10 cellular contexts compared by ENCODE assay signal in the genomic region with DNA sequence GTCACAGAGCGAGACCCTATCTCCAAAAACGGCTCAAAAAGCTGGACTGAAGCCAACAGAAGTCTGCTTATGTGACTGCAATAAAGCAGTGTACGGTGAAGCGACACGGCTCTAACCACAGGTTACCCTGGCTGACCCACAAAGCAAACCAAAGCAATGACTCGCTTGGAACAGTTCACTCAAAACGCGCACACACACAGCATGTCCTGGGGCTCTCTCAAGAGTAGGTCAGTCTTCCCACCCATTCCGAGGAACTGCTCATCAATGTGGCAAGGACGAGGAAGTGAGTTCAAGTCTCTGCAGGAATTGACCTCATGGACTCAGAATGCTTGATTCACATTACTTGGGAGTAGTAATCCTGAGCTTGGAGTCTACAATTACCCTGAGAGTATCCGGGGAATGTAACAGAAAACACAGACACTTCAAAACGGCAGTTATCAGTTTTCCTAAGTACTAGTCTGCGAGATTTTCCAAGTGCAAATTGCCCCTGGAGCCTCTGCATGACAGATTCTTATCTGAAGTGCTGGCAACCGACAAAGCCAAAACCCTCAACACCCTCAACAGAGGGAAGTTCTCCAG. TPM values are rescaled to one million over a fixed set of nuclear protein-coding genes. Genes with fewer than 3 reads are reported as not detected.
A peak's percentile ranks its signal among the peaks of the same experiment; 100 is the strongest.
DNase-seq lines count a peak whose midpoint lies in the region; ATAC-seq and TF ChIP-seq lines count a peak whose summit lies in the region.
"Had no signal": no experiment of that assay in that cellular context is flagged by ENCODE, and none has a peak within 500 bp of the region (broad histone marks: within the 10 kb centered on the region; RNA-seq: fewer than 3 reads in every experiment).

No MANE protein-coding gene starts in this region.

- H3K27ac Mint-ChIP-seq in activated naive CD8-positive, alpha-beta T cell treated with anti-CD3 and anti-CD28 coated beads for 36 hours: peak overlapping the region; percentile 5

- H3K9me3 Mint-ChIP-seq in activated naive CD8-positive, alpha-beta T cell treated with anti-CD3 and anti-CD28 coated beads for 36 hours: no peaks in the 10 kb centered on the region

- H3K4me3 ChIP-seq in left lung (no peak overlapping the region), OCI-LY7 (ENCODE audit: low read depth, low read length, poor library complexity, severe bottlenecking) (no peak overlapping the region)

- H3K79me2 ChIP-seq in OCI-LY7 (ENCODE audit: insufficient read depth, low read depth, low read length): no peaks in the 10 kb centered on the region

- H3K9me2 ChIP-seq in OCI-LY7 (ENCODE audit: insufficient read depth, low read length): no peaks in the 10 kb centered on the region

- no peaks in the 10 kb centered on the region for H4K20me1 ChIP-seq in OCI-LY7 (ENCODE audit: insufficient read depth, low read length)

- H3K27me3 ChIP-seq in left lung: no peaks in the 10 kb centered on the region

- CTCF ChIA-PET in OCI-LY7 (lab: Charles Lee; ENCODE audit: unreplicated experiment): no interaction called here

- no TSS peak for BruUV-seq in OCI-LY7 (replicated peaks; lab: Mats Ljungman, UMichigan)

- peaks cover 11% of the 10 kb centered on the region for H3K4me1 Mint-ChIP-seq in activated naive CD8-positive, alpha-beta T cell treated with anti-CD3 and anti-CD28 coated beads for 36 hours

- no peak overlapping the region for H3K4me3 Mint-ChIP-seq in activated naive CD8-positive, alpha-beta T cell treated with anti-CD3 and anti-CD28 coated beads for 36 hours

- TF ChIP-seq CTCF in left lung (IDR thresholded peaks at IDR 0.05): no peak
- TF ChIP-seq CTCF in OCI-LY7 (conservative IDR thresholded peaks at IDR 0.05; ENCODE audit: low read length): no peak

- ATAC-seq in left lung (peak; percentile 68), HG03280 (IDR thresholded peaks at IDR 0.05; ENCODE audit: unreplicated experiment) (no peak), GM18520 (IDR thresholded peaks at IDR 0.05; ENCODE audit: unreplicated experiment) (no peak)
- ATAC-seq in activated CD4-positive, CD25-positive, alpha-beta regulatory T cell treated with anti-CD3 and anti-CD28 coated beads, Interleukin-2, amount 50 U/mL, for 24 hours: no peak

- intact Hi-C loops in left lung (cut with DNase I) (no loop called here), OCI-LY7 (cut with micrococcal nuclease; ENCODE audit: unreplicated experiment) (no loop called here)

- POLR2A ChIA-PET in OCI-LY7 (lab: Charles Lee): no interaction called here

- H3K36me3 Mint-ChIP-seq in activated naive CD8-positive, alpha-beta T cell treated with anti-CD3 and anti-CD28 coated beads for 36 hours: peaks cover 18% of the 10 kb centered on the region

- DNase-seq in AG08396 (ENCODE audit: low spot score): peak; percentile 85
- peak; percentile 74 for DNase-seq in HPDE6-E6E7 (ENCODE audit: extremely low spot score)
- DNase-seq in activated naive CD8-positive, alpha-beta T cell treated with anti-CD3 and anti-CD28 coated beads for 36 hours: peak; percentile 18
- DNase-seq in left lung: no peak
- DNase-seq in OCI-LY7 (ENCODE audit: low spot score): no peak
- DNase-seq: H7, NCI-H510A had no signal

- no peak overlapping the region for H3K4me2 ChIP-seq in OCI-LY7 (ENCODE audit: low read length)

- H3K36me3 ChIP-seq in left lung (peaks cover 3 to 80% of the 10 kb centered on the region in 2 donors), OCI-LY7 (ENCODE audit: insufficient read depth, low read length) (peaks cover 93% of the 10 kb centered on the region)

- H2AFZ ChIP-seq in OCI-LY7 (ENCODE audit: low read length): no peak overlapping the region

- H3K9me3 ChIP-seq in left lung (no peaks in the 10 kb centered on the region), OCI-LY7 (ENCODE audit: low read length) (no peaks in the 10 kb centered on the region)

- no peaks in the 10 kb centered on the region for H3K27me3 Mint-ChIP-seq in activated naive CD8-positive, alpha-beta T cell treated with anti-CD3 and anti-CD28 coated beads for 36 hours

- H3K4me1 ChIP-seq in left lung: peaks cover 13 to 14% of the 10 kb centered on the region in 2 donors
- H3K4me1 ChIP-seq in OCI-LY7 (ENCODE audit: insufficient read depth, low read length, poor library complexity, severe bottlenecking): no peaks in the 10 kb centered on the region

- no peak overlapping the region for H3K27ac ChIP-seq in left lung
- no peak overlapping the region for H3K27ac ChIP-seq in OCI-LY7 (ENCODE audit: low read depth, low read length, poor library complexity, severe bottlenecking)

RNA-seq across cellular contexts. Expression of a gene that starts 25.4 kb away (rescaled TPM):
- 100 to 1,000 TPM; 110 to 122 TPM for total RNA-seq in activated naive CD8-positive, alpha-beta T cell treated with anti-CD3 and anti-CD28 coated beads for 36 hours
- total RNA-seq in left lung: 10 to 100 TPM; 42.2 to 48.8 TPM
- 28.2 and 36.8 TPM in 2 replicates for total RNA-seq in OCI-LY7 (2014; rRNA removed; shearing (Covaris generic))
- 104 and 113 TPM in 2 replicates for total RNA-seq in OCI-LY7 (2022)

RNA-seq across cellular contexts. Expression of a gene that starts 31.9 kb away (rescaled TPM):
- total RNA-seq in activated naive CD8-positive, alpha-beta T cell treated with anti-CD3 and anti-CD28 coated beads for 36 hours: 100 to 1,000 TPM; 161 to 170 TPM
- total RNA-seq in left lung: 100 to 1,000 TPM in 1 of 2 donors, 10 to 100 TPM in 1; 91.8 to 240 TPM
- 49.8 and 56.7 TPM in 2 replicates for total RNA-seq in OCI-LY7 (2014; rRNA removed; shearing (Covaris generic))
- total RNA-seq in OCI-LY7 (2022): 84.9 and 96.1 TPM in 2 replicates

RNA-seq across cellular contexts. Expression of a gene that starts 37.1 kb away (rescaled TPM):
- under 1 TPM; 0.18 to 0.25 TPM for total RNA-seq in activated naive CD8-positive, alpha-beta T cell treated with anti-CD3 and anti-CD28 coated beads for 36 hours
- total RNA-seq in left lung: 1 to 10 TPM in 1 of 2 donors, under 1 TPM in 1; 0.15 to 4.8 TPM
- total RNA-seq in OCI-LY7 (2014; rRNA removed; shearing (Covaris generic)): not detected in 2 replicates
- total RNA-seq in OCI-LY7 (2022): 1.8 TPM in 2 replicates

RNA-seq across cellular contexts. Expression of a gene that starts 52.7 kb away (rescaled TPM):
- 10 to 100 TPM; 18.3 to 21.0 TPM for total RNA-seq in activated naive CD8-positive, alpha-beta T cell treated with anti-CD3 and anti-CD28 coated beads for 36 hours
- 10 to 100 TPM; 22.6 to 23.6 TPM for total RNA-seq in left lung
- total RNA-seq in OCI-LY7 (2014; rRNA removed; shearing (Covaris generic)): 35.3 and 35.9 TPM in 2 replicates
- 19.0 and 19.2 TPM in 2 replicates for total RNA-seq in OCI-LY7 (2022)

Comparison
In these comparisons a context has a peak if more than half of its experiments do, and no peak if none do; other contexts are left out.
1. DNase-seq: peak in AG08396 (single experiment), HPDE6-E6E7 (single experiment) and activated naive CD8-positive, alpha-beta T cell treated with anti-CD3 and anti-CD28 coated beads for 36 hours (single experiment); none in left lung (0 of 2) and OCI-LY7 (single experiment).